23 cellular contexts compared by ENCODE assay signal in genomic region chr6:123168892-123169851, GRCh38.
DNase-seq lines count a peak whose midpoint lies in the region; ATAC-seq, FAIRE-seq and TF ChIP-seq lines count a peak whose summit lies in the region.
"Had no signal": no experiment of that assay in that cellular context is flagged by ENCODE, and none has a peak within 500 bp of the region (broad histone marks: within the 10 kb centered on the region; RNA-seq: fewer than 3 reads in every experiment).

No MANE protein-coding gene starts in this region.

- no peak for TF ChIP-seq RAD21 in HepG2 (CRISPR knock-in tag; IDR thresholded peaks at IDR 0.05)

- H3K27me3 ChIP-seq in right lobe of liver (no peaks in the 10 kb centered on the region), HepG2 (ENCODE audit: control insufficient read depth in 1 of 2, insufficient read depth in 2 of 2, low read length in 2 of 2) (no peaks in the 10 kb centered on the region), psoas muscle (ENCODE audit: insufficient read depth in 3 of 3, low read length in 2 of 3) (no peaks in the 10 kb centered on the region), transverse colon (no peaks in the 10 kb centered on the region)
- H3K27me3 ChIP-seq: BLaER1 treated with 17β-estradiol and CSF1 and Interleukin-3, amounts not matched to agents 10 nM and 100 nM had no signal

- H3K79me2 ChIP-seq in HepG2 (ENCODE audit: insufficient read depth, low read length), result no peaks in the 10 kb centered on the region

- intact Hi-C loops in right lobe of liver (cut with DNase I), result no loop called here
- intact Hi-C loops in HepG2 (cut with micrococcal nuclease; ENCODE audit: unreplicated experiment), result no loop called here
- intact Hi-C loops in psoas muscle (cut with DNase I), result no loop called here
- intact Hi-C loops in transverse colon (cut with DNase I; ENCODE audit: low total_unique reads), result no loop called here

- no TSS peak for BruUV-seq in HepG2 (replicated peaks; lab: Mats Ljungman, UMichigan)

- H3K4me1 ChIP-seq in right lobe of liver (peaks cover 0 to 13% (median 0%) of the 10 kb centered on the region in 4 donors), HepG2 (ENCODE audit: insufficient read depth, low read length) (no peaks in the 10 kb centered on the region), psoas muscle (peaks cover 15% of the 10 kb centered on the region), transverse colon (no peaks in the 10 kb centered on the region)
- H3K4me1 ChIP-seq: A549; BLaER1 treated with 17β-estradiol and CSF1 and Interleukin-3, amounts not matched to agents 10 nM and 100 nM; Caco-2 had no signal

- H3K27ac ChIP-seq in right lobe of liver (no peak overlapping the region), HepG2 (ENCODE audit: extremely low read length, insufficient read depth, low read length) (no peak overlapping the region), psoas muscle (peak overlapping the region; percentile 66), transverse colon (no peak overlapping the region)
- H3K27ac ChIP-seq: 22Rv1; A549; BLaER1 treated with 17β-estradiol and CSF1 and Interleukin-3, amounts not matched to agents 10 nM and 100 nM; C4-2B had no signal

- in situ Hi-C loops in HepG2 (cut with HindIII; ENCODE audit: extremely low pct_ligation_motif_present, low pct_unique_long_range_greater_than_20kb) (no loop called here), transverse colon (cut with MboI; ENCODE audit: low pct_ligation_motif_present in 1 of 4, low pct_unique_long_range_greater_than_20kb in 1 of 4, low sequenced_read_pairs in 3 of 4) (no loop called here)

- H3K36me3 ChIP-seq in right lobe of liver (no peaks in the 10 kb centered on the region), HepG2 (replicated peaks in 1 of 2; ENCODE audit: control insufficient read depth in 1 of 2, insufficient read depth in 2 of 2, low read length in 2 of 2) (no peaks in the 10 kb centered on the region), psoas muscle (ENCODE audit: insufficient read depth in 1 of 2, low read depth in 1 of 2) (no peaks in the 10 kb centered on the region), transverse colon (no peaks in the 10 kb centered on the region)
- H3K36me3 ChIP-seq: BLaER1 treated with 17β-estradiol and CSF1 and Interleukin-3, amounts not matched to agents 10 nM and 100 nM had no signal

- H3K27ac Mint-ChIP-seq in activated CD8-positive, alpha-beta memory T cell treated with anti-CD3 and anti-CD28 coated beads, Interleukin-2, amount 10 ng/mL, durations not matched to agents 7 days and 5 days, result no peak overlapping the region
- H3K27ac Mint-ChIP-seq: B cell; CD4-positive, alpha-beta T cell; CD8-positive, alpha-beta T cell had no signal

- WGBS in right lobe of liver (ENCODE audit: insufficient coverage, low coverage, low lambda C conversion rate, missing lambda C conversion rate), result 56% methylated on average over 2 of the region's 2 CpGs
- WGBS in HepG2 (ENCODE audit: low lambda C conversion rate), result 1% methylated on average over 2 of the region's 2 CpGs
- 55 to 61% (median 59%) methylated on average over 2 of the region's 2 CpGs for WGBS in psoas muscle, 3 donors
- WGBS in transverse colon (ENCODE audit: low coverage in 1 of 2), 2 donors, result 63 to 66% methylated on average over 2 of the region's 2 CpGs

- CTCF ChIA-PET in HepG2 (lab: Yijun Ruan, JAX; ENCODE audit: low intra/inter-chr PET ratio, low total read pairs), result no interaction called here
- CTCF ChIA-PET in activated CD8-positive, alpha-beta memory T cell treated with anti-CD3 and anti-CD28 coated beads, Interleukin-2, amount 10 ng/mL, durations not matched to agents 7 days and 5 days (lab: Charles Lee), result no interaction called here

- H3K36me3 Mint-ChIP-seq in activated CD8-positive, alpha-beta memory T cell treated with anti-CD3 and anti-CD28 coated beads, Interleukin-2, amount 10 ng/mL, durations not matched to agents 7 days and 5 days, result no peaks in the 10 kb centered on the region
- H3K36me3 Mint-ChIP-seq: CD8-positive, alpha-beta T cell had no signal

- H3K4me3 Mint-ChIP-seq in activated CD8-positive, alpha-beta memory T cell treated with anti-CD3 and anti-CD28 coated beads, Interleukin-2, amount 10 ng/mL, durations not matched to agents 7 days and 5 days, result no peak overlapping the region
- H3K4me3 Mint-ChIP-seq: B cell; CD4-positive, alpha-beta T cell; CD8-positive, alpha-beta T cell had no signal

- no peak for TF ChIP-seq CTCF in right lobe of liver (IDR thresholded peaks at IDR 0.05)
- no peak for TF ChIP-seq CTCF in HepG2 (CRISPR knock-in tag; IDR thresholded peaks at IDR 0.05)
- TF ChIP-seq CTCF in psoas muscle (IDR thresholded peaks at IDR 0.05), result no peak
- TF ChIP-seq CTCF in transverse colon (IDR thresholded peaks at IDR 0.05), result no peak

- no peak overlapping the region for H3K9ac ChIP-seq in HepG2 (ENCODE audit: insufficient read depth, low read depth, low read length)
- H3K9ac ChIP-seq: BLaER1 treated with 17β-estradiol and CSF1 and Interleukin-3, amounts not matched to agents 10 nM and 100 nM had no signal

- POLR2A ChIA-PET in HepG2 (lab: Yijun Ruan, JAX), result no interaction called here

- H3K9me3 Mint-ChIP-seq in activated CD8-positive, alpha-beta memory T cell treated with anti-CD3 and anti-CD28 coated beads, Interleukin-2, amount 10 ng/mL, durations not matched to agents 7 days and 5 days (ENCODE audit: low read depth), result peaks cover 4% of the 10 kb centered on the region

- FAIRE-seq in HepG2 (lab: Jason Lieb, UNC), result no peak
- FAIRE-seq: A549, G401.6, GM12891, GM18507 had no signal

- TF ChIP-seq EP300 in HepG2 (IDR thresholded peaks at IDR 0.05; ENCODE audit: low read depth in 2 of 2, low read length in 2 of 2), result no peak
- TF ChIP-seq EP300 in HepG2 (CRISPR knock-in tag; IDR thresholded peaks at IDR 0.05; ENCODE audit: borderline replicate concordance), result no peak
- TF ChIP-seq EP300 in transverse colon (IDR thresholded peaks at IDR 0.05; ENCODE audit: low read depth), result no peak

- no peak overlapping the region for H2AFZ ChIP-seq in HepG2 (ENCODE audit: low read length)

- H3K9me3 ChIP-seq in right lobe of liver (no peaks in the 10 kb centered on the region), HepG2 (ENCODE audit: low read length) (peaks cover 81% of the 10 kb centered on the region), psoas muscle (no peaks in the 10 kb centered on the region), transverse colon (no peaks in the 10 kb centered on the region)
- H3K9me3 ChIP-seq: A549; BLaER1 treated with 17β-estradiol and CSF1 and Interleukin-3, amounts not matched to agents 10 nM and 100 nM; Caco-2 had no signal

- H3K27me3 Mint-ChIP-seq in activated CD8-positive, alpha-beta memory T cell treated with anti-CD3 and anti-CD28 coated beads, Interleukin-2, amount 10 ng/mL, durations not matched to agents 7 days and 5 days, result no peaks in the 10 kb centered on the region
- H3K27me3 Mint-ChIP-seq: B cell; CD4-positive, alpha-beta T cell had no signal

- H3K4me3 ChIP-seq in right lobe of liver (no peak overlapping the region), HepG2 (replicated peaks in 1 of 3; ENCODE audit: insufficient read depth in 1 of 3, low read depth in 2 of 3, low read length in 3 of 3) (no peak overlapping the region), psoas muscle (no peak overlapping the region), transverse colon (no peak overlapping the region)
- H3K4me3 ChIP-seq: A549; BLaER1 treated with 17β-estradiol and CSF1 and Interleukin-3, amounts not matched to agents 10 nM and 100 nM had no signal

- no peaks in the 10 kb centered on the region for H3K4me1 Mint-ChIP-seq in activated CD8-positive, alpha-beta memory T cell treated with anti-CD3 and anti-CD28 coated beads, Interleukin-2, amount 10 ng/mL, durations not matched to agents 7 days and 5 days
- H3K4me1 Mint-ChIP-seq: B cell had no signal

- DNase-seq in right lobe of liver (no peak), HepG2 (ENCODE audit: low spot score) (no peak), left lobe of liver (ENCODE audit: low spot score) (no peak), psoas muscle (peak in 1 of 2 donors; percentile 32), superior temporal gyrus (ENCODE audit: extremely low spot score) (peak; percentile 25), transverse colon (no peak)
- DNase-seq in activated CD8-positive, alpha-beta memory T cell treated with anti-CD3 and anti-CD28 coated beads, Interleukin-2, amount 10 ng/mL, durations not matched to agents 7 days and 5 days, result no peak
- DNase-seq: AML-193; Caco-2; Calu3; CD4-positive, alpha-beta T cell; CD8-positive, alpha-beta T cell; DMS79 treated with DMSO at 0.1 percent for 48 hours; GF-D8 had no signal

- H4K20me1 ChIP-seq in HepG2 (ENCODE audit: insufficient read depth, low read length), result no peaks in the 10 kb centered on the region
- H4K20me1 ChIP-seq: BLaER1 treated with 17β-estradiol and CSF1 and Interleukin-3, amounts not matched to agents 10 nM and 100 nM had no signal

- no peak for TF ChIP-seq POLR2A in right lobe of liver (IDR thresholded peaks at IDR 0.05)
- TF ChIP-seq POLR2A in HepG2 (IDR thresholded peaks at IDR 0.05; ENCODE audit: insufficient read depth in 1 of 2, low read depth in 2 of 2, low read length in 2 of 2), result no peak
- TF ChIP-seq POLR2A in transverse colon (IDR thresholded peaks at IDR 0.05), result no peak

- ATAC-seq in right lobe of liver, result peak; percentile 45 to 94 (median 68)
- no peak for ATAC-seq in HepG2
- peak; percentile 77 for ATAC-seq in left lobe of liver
- ATAC-seq in psoas muscle, result peak; percentile 64 to 97 (median 92)
- no peak for ATAC-seq in esophagus mucosa
- no peak for ATAC-seq in activated CD8-positive, alpha-beta memory T cell treated with anti-CD3 and anti-CD28 coated beads, Interleukin-2, amount 10 ng/mL, durations not matched to agents 7 days and 5 days
- ATAC-seq: A549; CD8-positive, alpha-beta T cell had no signal

- no peak overlapping the region for H3K4me2 ChIP-seq in HepG2 (ENCODE audit: low read depth, low read length)
- H3K4me2 ChIP-seq: A549; BLaER1 treated with 17β-estradiol and CSF1 and Interleukin-3, amounts not matched to agents 10 nM and 100 nM had no signal

TF ChIP-seq in HepG2, 621 proteins besides CTCF, POLR2A, EP300 and RAD21 (continues in another document):
- TF ChIP-seq ZBTB43 (CRISPR knock-in tag; conservative IDR thresholded peaks at IDR 0.05), result no peak
- no peak for TF ChIP-seq NFYB (CRISPR knock-in tag; IDR thresholded peaks at IDR 0.05)
- TF ChIP-seq CREM (IDR thresholded peaks at IDR 0.05), result no peak
- TF ChIP-seq CREM (CRISPR knock-in tag; IDR thresholded peaks at IDR 0.05), result no peak

Comparison
In these comparisons a context has a peak if more than half of its experiments do, and no peak if none do; other contexts are left out.
1. ATAC-seq: peak in right lobe of liver (4 of 4), left lobe of liver (single experiment) and psoas muscle (4 of 4); none in HepG2 (single experiment), esophagus mucosa (single experiment) and activated CD8-positive, alpha-beta memory T cell treated with anti-CD3 and anti-CD28 coated beads, Interleukin-2, amount 10 ng/mL, durations not matched to agents 7 days and 5 days (single experiment).